Comparison of ENCODE assay signal across 8 cellular contexts in the genomic region with DNA sequence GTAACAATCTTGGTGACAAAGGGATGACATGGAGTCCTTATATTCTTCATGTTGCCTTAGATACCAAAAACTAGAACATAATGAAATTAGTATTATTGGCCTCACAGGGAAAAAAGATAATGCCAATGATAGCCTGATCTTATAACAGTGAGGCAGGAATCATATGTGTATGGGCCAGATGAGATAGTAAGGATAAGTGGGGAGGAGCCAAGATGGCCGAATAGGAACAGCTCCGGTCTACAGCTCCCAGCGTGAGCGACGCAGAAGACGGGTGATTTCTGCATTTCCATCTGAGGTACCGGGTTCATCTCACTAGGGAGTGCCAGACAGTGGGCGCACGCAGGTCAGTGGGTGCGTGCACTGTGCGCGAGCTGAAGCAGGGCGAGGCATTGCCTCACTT.
DNase-seq lines count a peak whose midpoint lies in the region; FAIRE-seq and TF ChIP-seq lines count a peak whose summit lies in the region.
"Not testable (repeated sequence)": the region's sequence is repeated elsewhere in the genome, so short reads cannot be mapped to it uniquely, and the experiment has no call there.

No MANE protein-coding gene starts in this region.

- not testable (repeated sequence) for H2AK5ac ChIP-seq in mesenchymal stem cell (ENCODE audit: low read length, severe bottlenecking)

- H2BK120ac ChIP-seq in mesenchymal stem cell (ENCODE audit: low read depth, low read length), result not testable (repeated sequence)

- H3K23ac ChIP-seq in mesenchymal stem cell (ENCODE audit: low read length in 2 of 2), result not testable (repeated sequence)

- peak overlapping the region; percentile 33 for H3K4me3 ChIP-seq in Caco-2 (ENCODE audit: low read depth, low read length)
- peak overlapping the region; percentile 31 for H3K4me3 ChIP-seq in left ventricle myocardium inferior
- H3K4me3 ChIP-seq in mesenchymal stem cell (ENCODE audit: insufficient read depth in 1 of 2, low read depth in 1 of 2, low read length in 2 of 2), result peak overlapping the region in 1 of 2 experiments; percentile 47
- H3K4me3 ChIP-seq in small intestine (ENCODE audit: low read depth in 1 of 2, low read length in 2 of 2), result not testable (repeated sequence)

- WGBS in mesenchymal stem cell, result 78% methylated on average over 13 of the region's 13 CpGs
- 51 to 96% (median 91%) methylated on average over 13 of the region's 13 CpGs for WGBS in small intestine, 3 donors

- CTCF ChIA-PET in Caco-2 (lab: Charles Lee); activated naive CD4-positive, alpha-beta T cell treated with anti-CD3 and anti-CD28 coated beads for 36 hours (lab: Charles Lee): not testable (repeated sequence)
- CTCF ChIA-PET in HEK293T (lab: Yijun Ruan, JAX), result interaction anchor here (0.6 kb wide), 1 partner anchor 1332 kb away, joined by 3 read pairs; no protein-coding TSS in a partner anchor

- BruUV-seq in Caco-2 (replicated peaks; lab: Mats Ljungman, UMichigan), result TSS peak; percentile 64

- H3K14ac ChIP-seq in mesenchymal stem cell (ENCODE audit: low read length in 2 of 2), result not testable (repeated sequence)

- H3K4me1 Mint-ChIP-seq in Caco-2 (ENCODE audit: low read depth, unreplicated experiment); activated naive CD4-positive, alpha-beta T cell treated with anti-CD3 and anti-CD28 coated beads for 36 hours (ENCODE audit: low read depth): not testable (repeated sequence)

- not testable (repeated sequence) for H3K9ac ChIP-seq in mesenchymal stem cell (ENCODE audit: low read length)

- not testable (repeated sequence) for H2BK12ac ChIP-seq in mesenchymal stem cell (ENCODE audit: low read length in 2 of 2)

- not testable (repeated sequence) for FAIRE-seq in small intestine (lab: Jason Lieb, UNC)

- not testable (repeated sequence) for H3K27me3 ChIP-seq in Caco-2 (replicated peaks; ENCODE audit: control insufficient read depth, insufficient read depth, low read length); left ventricle myocardium inferior (ENCODE audit: low read depth); mesenchymal stem cell (ENCODE audit: control insufficient read depth in 1 of 2, insufficient read depth in 1 of 2, low read length in 2 of 2); small intestine (ENCODE audit: control insufficient read depth in 2 of 2, insufficient read depth in 2 of 2, low read length in 2 of 2)

- POLR2A ChIA-PET in Caco-2 (lab: Charles Lee); HEK293T (lab: Yijun Ruan, JAX): not testable (repeated sequence)

- peak overlapping the region; percentile 15 for H4K91ac ChIP-seq in mesenchymal stem cell (ENCODE audit: low read length)

- peak overlapping the region; percentile 95 for H3K27ac Mint-ChIP-seq in Caco-2 (ENCODE audit: unreplicated experiment)
- H3K27ac Mint-ChIP-seq in activated naive CD4-positive, alpha-beta T cell treated with anti-CD3 and anti-CD28 coated beads for 36 hours, result not testable (repeated sequence)

- intact Hi-C loops in Caco-2 (cut with micrococcal nuclease; ENCODE audit: unreplicated experiment), result loop anchor here (5.0 kb wide), 1 partner anchor 65 kb away; no protein-coding TSS in a partner anchor
- intact Hi-C loops in activated naive CD4-positive, alpha-beta T cell treated with anti-CD3 and anti-CD28 coated beads for 36 hours (cut with micrococcal nuclease); left ventricle myocardium inferior (cut with micrococcal nuclease): not testable (repeated sequence)

- peak in 1 of 2 experiments; percentile 26 for DNase-seq in Caco-2
- peak; percentile 8 for DNase-seq in HEK293T (ENCODE audit: extremely low spot score)
- peak; percentile 1 to 50 for DNase-seq in NCI-H187 (lab: John Stamatoyannopoulos, UW)
- peak; percentile 73 for DNase-seq in NCI-H82 (lab: John Stamatoyannopoulos, UW)
- DNase-seq in activated naive CD4-positive, alpha-beta T cell treated with anti-CD3 and anti-CD28 coated beads for 36 hours; left ventricle myocardium inferior: not testable (repeated sequence)
- peak; percentile 5 for DNase-seq in mesenchymal stem cell
- DNase-seq in small intestine, result peak; percentile 2

- not testable (repeated sequence) for H3K4me2 ChIP-seq in mesenchymal stem cell (ENCODE audit: low read length, poor library complexity, severe bottlenecking)

- not testable (repeated sequence) for H4K8ac ChIP-seq in mesenchymal stem cell (ENCODE audit: low read length)

- peaks cover 15% of the 10 kb centered on the region for H3K4me1 ChIP-seq in Caco-2
- H3K4me1 ChIP-seq in left ventricle myocardium inferior; mesenchymal stem cell (ENCODE audit: control insufficient read depth, insufficient read depth, low read depth, low read length); small intestine (ENCODE audit: control insufficient read depth in 2 of 2, insufficient read depth in 1 of 2, low read depth in 1 of 2, low read length in 1 of 2): not testable (repeated sequence)

- not testable (repeated sequence) for H3K79me1 ChIP-seq in mesenchymal stem cell (replicated peaks; ENCODE audit: low read length, poor library complexity, severe bottlenecking)

- not testable (repeated sequence) for H2BK15ac ChIP-seq in mesenchymal stem cell (ENCODE audit: low read depth, poor library complexity, severe bottlenecking)

- H2AFZ ChIP-seq in mesenchymal stem cell (ENCODE audit: low read depth, low read length), result not testable (repeated sequence)

- H3K4ac ChIP-seq in mesenchymal stem cell (ENCODE audit: low read depth in 1 of 2, low read length in 2 of 2), result not testable (repeated sequence)

- not testable (repeated sequence) for TF ChIP-seq CTCF in Caco-2 (IDR thresholded peaks at IDR 0.05; ENCODE audit: insufficient read depth in 1 of 2, low read depth in 1 of 2, low read length in 1 of 2, severe bottlenecking in 1 of 2, unreplicated experiment in 1 of 2); left ventricle myocardium inferior (IDR thresholded peaks at IDR 0.05; ENCODE audit: borderline replicate concordance)

- not testable (repeated sequence) for H3K18ac ChIP-seq in mesenchymal stem cell (ENCODE audit: low read depth in 1 of 2, low read length in 2 of 2)

- H3K27ac ChIP-seq in left ventricle myocardium inferior (replicated peaks); mesenchymal stem cell (ENCODE audit: low read length, poor library complexity, severe bottlenecking); small intestine (ENCODE audit: low read depth in 1 of 2, low read length in 1 of 2): not testable (repeated sequence)

- H3K4me3 Mint-ChIP-seq in Caco-2 (ENCODE audit: unreplicated experiment), result peak overlapping the region; percentile 79
- peak overlapping the region; percentile 28 for H3K4me3 Mint-ChIP-seq in activated naive CD4-positive, alpha-beta T cell treated with anti-CD3 and anti-CD28 coated beads for 36 hours

- not testable (repeated sequence) for H3K9me3 ChIP-seq in Caco-2; left ventricle myocardium inferior (replicated peaks); mesenchymal stem cell (ENCODE audit: control insufficient read depth, low read length); small intestine (ENCODE audit: control insufficient read depth, low read depth)

- not testable (repeated sequence) for H3K36me3 ChIP-seq in Caco-2 (ENCODE audit: control insufficient read depth, insufficient read depth, low read length); left ventricle myocardium inferior; mesenchymal stem cell (ENCODE audit: control insufficient read depth in 1 of 2, insufficient read depth in 2 of 2, low read depth in 1 of 2, low read length in 2 of 2); small intestine (ENCODE audit: control insufficient read depth in 2 of 2, insufficient read depth in 2 of 2, low read length in 2 of 2)

- not testable (repeated sequence) for H2BK5ac ChIP-seq in mesenchymal stem cell (ENCODE audit: low read depth, low read length, poor library complexity, severe bottlenecking)

- not testable (repeated sequence) for H3K27me3 Mint-ChIP-seq in Caco-2 (ENCODE audit: insufficient read depth, unreplicated experiment); activated naive CD4-positive, alpha-beta T cell treated with anti-CD3 and anti-CD28 coated beads for 36 hours (ENCODE audit: low read depth)

- not testable (repeated sequence) for H3K36me3 Mint-ChIP-seq in Caco-2 (ENCODE audit: insufficient read depth, unreplicated experiment); activated naive CD4-positive, alpha-beta T cell treated with anti-CD3 and anti-CD28 coated beads for 36 hours (ENCODE audit: low read depth)

- not testable (repeated sequence) for H3K9me3 Mint-ChIP-seq in Caco-2 (ENCODE audit: unreplicated experiment)
- H3K9me3 Mint-ChIP-seq in activated naive CD4-positive, alpha-beta T cell treated with anti-CD3 and anti-CD28 coated beads for 36 hours, result peaks cover 14% of the 10 kb centered on the region

TF ChIP-seq in HEK293T, 16 proteins besides CTCF, POLR2A, EP300 and RAD21:
- peak; percentile 17; the same call in 1 of the 2 replicates for TF ChIP-seq ELF4 (IDR thresholded peaks at IDR 0.05)
